In genomic region chr6:80767808-80768207, GRCh38 we compare ENCODE assay signal across 12 cellular contexts.
DNase-seq lines count a peak whose midpoint lies in the region; ATAC-seq and TF ChIP-seq lines count a peak whose summit lies in the region.
"Had no signal": no experiment of that assay in that cellular context is flagged by ENCODE, and none has a peak within 500 bp of the region (broad histone marks: within the 10 kb centered on the region; RNA-seq: fewer than 3 reads in every experiment).

No MANE protein-coding gene starts in this region.

- ATAC-seq in aorta (ENCODE audit: low FRiP score) = peak; percentile 81
- no peak for ATAC-seq in HG03378 (IDR thresholded peaks at IDR 0.05; ENCODE audit: unreplicated experiment)

- TF ChIP-seq CTCF in brain microvascular endothelial cell (IDR thresholded peaks at IDR 0.05; ENCODE audit: low read depth, low read length, missing control alignments) = no peak

- H3K27ac ChIP-seq in brain microvascular endothelial cell (peak overlapping the region; percentile 16), aorta (ENCODE audit: low read depth in 1 of 2, low read length in 2 of 2) (no peak overlapping the region)
- H3K27ac ChIP-seq: pancreas had no signal

- H3K27me3 ChIP-seq in brain microvascular endothelial cell (replicated peaks) = no peaks in the 10 kb centered on the region
- no peaks in the 10 kb centered on the region for H3K27me3 ChIP-seq in aorta (ENCODE audit: control insufficient read depth in 1 of 2, insufficient read depth in 2 of 2, low read length in 1 of 2)
- H3K27me3 ChIP-seq: pancreas had no signal

- no peaks in the 10 kb centered on the region for H3K9me3 ChIP-seq in aorta (ENCODE audit: control insufficient read depth, low read length)
- H3K9me3 ChIP-seq: pancreas had no signal

- WGBS in aorta, 2 donors = 10 to 15% methylated on average over 2 of the region's 2 CpGs

- H3K36me3 ChIP-seq in brain microvascular endothelial cell (replicated peaks) (no peaks in the 10 kb centered on the region), aorta (ENCODE audit: control insufficient read depth in 1 of 2, insufficient read depth in 2 of 2, low read length in 1 of 2) (no peaks in the 10 kb centered on the region)
- H3K36me3 ChIP-seq: pancreas had no signal

- H3K4me3 ChIP-seq in brain microvascular endothelial cell (ENCODE audit: low read depth, low read length) = no peak overlapping the region
- no peak overlapping the region for H3K4me3 ChIP-seq in aorta (ENCODE audit: low read length in 2 of 2)
- H3K4me3 ChIP-seq: pancreas had no signal

- in situ Hi-C loops in brain microvascular endothelial cell (cut with HindIII; ENCODE audit: low pct_ligation_motif_present, low sequenced_read_pairs) = no loop called here

- DNase-seq in HS-5 (ENCODE audit: low read depth) (peak; percentile 74), brain microvascular endothelial cell (peak; percentile 88), iPS-NIHi11 (ENCODE audit: low spot score) (peak; percentile 19), aorta (peak; percentile 80 to 81), NCI-H146 (lab: John Stamatoyannopoulos, UW) (no peak), globus pallidus (ENCODE audit: low spot score) (no peak)
- DNase-seq: activated CD4-positive, alpha-beta T cell treated with anti-CD3 and anti-CD28 coated beads, Interleukin-2, amount 50 U/mL, for 4 hours; anterior cingulate cortex; hypothalamus; NCI-H1105; pancreas had no signal

- intact Hi-C loops in aorta (cut with DNase I) = no loop called here

- H3K4me1 ChIP-seq in aorta (ENCODE audit: control insufficient read depth in 1 of 2, insufficient read depth in 2 of 2, low read length in 2 of 2) = no peaks in the 10 kb centered on the region
- H3K4me1 ChIP-seq: pancreas had no signal

Comparison
In these comparisons a context has a peak if more than half of its experiments do, and no peak if none do; other contexts are left out.
1. DNase-seq: peak in HS-5 (single experiment), brain microvascular endothelial cell (single experiment), iPS-NIHi11 (single experiment) and aorta (2 of 2); none in NCI-H146 (single experiment) and globus pallidus (single experiment).